In the genomic region with DNA sequence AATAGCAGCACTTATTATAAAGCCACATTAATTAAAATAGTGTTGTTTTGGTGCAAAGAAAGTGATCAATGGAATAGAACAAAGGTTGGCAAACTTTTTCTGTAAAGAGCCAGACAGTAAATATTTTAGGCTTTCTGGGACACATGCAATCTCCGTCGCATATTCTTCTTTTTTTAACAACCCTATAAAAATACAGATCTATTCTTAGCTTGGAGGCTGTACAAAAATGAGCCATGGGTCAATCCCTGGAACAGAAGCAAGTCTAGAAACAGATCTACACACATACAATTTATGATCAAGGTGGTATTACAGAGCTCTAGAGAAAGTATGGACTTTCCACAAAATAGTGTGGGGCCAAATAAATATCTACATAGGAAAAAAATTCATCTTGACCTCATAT, we compare ENCODE assay signal across 20 cellular contexts.
DNase-seq lines count a peak whose midpoint lies in the region; ATAC-seq and TF ChIP-seq lines count a peak whose summit lies in the region.
"Had no signal": no experiment of that assay in that cellular context is flagged by ENCODE, and none has a peak within 500 bp of the region (broad histone marks: within the 10 kb centered on the region; RNA-seq: fewer than 3 reads in every experiment).

No MANE protein-coding gene starts in this region.

- intact Hi-C loops in Right ventricle myocardium superior (cut with DNase I), result no loop called here

- peaks cover 39% of the 10 kb centered on the region for H3F3A ChIP-seq in MM.1S (ENCODE audit: insufficient read depth, low read length)

- H3K27ac ChIP-seq in right atrium auricular region (peak overlapping the region in 1 of 2 donors; percentile 55), MM.1S (ENCODE audit: low read length) (peak overlapping the region; percentile 90)
- H3K27ac ChIP-seq: PC-9, skin epidermis had no signal

- H3K27me3 ChIP-seq in right atrium auricular region (no peaks in the 10 kb centered on the region), MM.1S (replicated peaks; ENCODE audit: insufficient read depth, low read length) (no peaks in the 10 kb centered on the region)

- no peaks in the 10 kb centered on the region for H3K9me2 ChIP-seq in MM.1S (replicated peaks; ENCODE audit: insufficient read depth, low read length)

- no peak overlapping the region for H3K27ac Mint-ChIP-seq in nephron progenitor cell
- H3K27ac Mint-ChIP-seq: activated naive CD4-positive, alpha-beta T cell treated with anti-CD3 and anti-CD28 coated beads for 36 hours; stimulated activated naive CD8-positive, alpha-beta T cell treated with anti-CD3 and anti-CD28 coated beads, Interleukin-15, amount 100 ng/mL, for 72 hours had no signal

- no peak overlapping the region for H3K4me3 ChIP-seq in right atrium auricular region
- peak overlapping the region; percentile 48 for H3K4me3 ChIP-seq in MM.1S (ENCODE audit: low read length)
- H3K4me3 ChIP-seq: PC-9, skin epidermis had no signal

- H3K36me3 ChIP-seq in right atrium auricular region (no peaks in the 10 kb centered on the region), MM.1S (replicated peaks; ENCODE audit: insufficient read depth, low read length) (no peaks in the 10 kb centered on the region)

- peak overlapping the region; percentile 41; the same call in 1 of the 2 replicates for H3K9ac ChIP-seq in MM.1S (ENCODE audit: low read length)

- H3K79me2 ChIP-seq in MM.1S (ENCODE audit: low read length), result peaks cover 22% of the 10 kb centered on the region

- no peak overlapping the region for H3K4me3 Mint-ChIP-seq in nephron progenitor cell
- H3K4me3 Mint-ChIP-seq: activated naive CD4-positive, alpha-beta T cell treated with anti-CD3 and anti-CD28 coated beads for 36 hours; H9; stimulated activated naive CD8-positive, alpha-beta T cell treated with anti-CD3 and anti-CD28 coated beads, Interleukin-15, amount 100 ng/mL, for 72 hours had no signal

- no peaks in the 10 kb centered on the region for H4K20me1 ChIP-seq in MM.1S (ENCODE audit: insufficient read depth, low read length)

- H2AFZ ChIP-seq in MM.1S (ENCODE audit: low read length), result no peak overlapping the region
- H2AFZ ChIP-seq: PC-9 had no signal

- H3K4me1 ChIP-seq in right atrium auricular region (peaks cover 0 to 25% of the 10 kb centered on the region in 2 donors), MM.1S (ENCODE audit: low read length) (peaks cover 36% of the 10 kb centered on the region)

- peaks cover 9% of the 10 kb centered on the region for H3K27me3 Mint-ChIP-seq in nephron progenitor cell (ENCODE audit: low read depth, poor library complexity)
- H3K27me3 Mint-ChIP-seq: stimulated activated naive CD8-positive, alpha-beta T cell treated with anti-CD3 and anti-CD28 coated beads, Interleukin-15, amount 100 ng/mL, for 72 hours had no signal

- no peaks in the 10 kb centered on the region for H3K4me1 Mint-ChIP-seq in nephron progenitor cell

- H3K9me3 ChIP-seq in right atrium auricular region (no peaks in the 10 kb centered on the region), MM.1S (replicated peaks; ENCODE audit: insufficient read depth, low read length) (no peaks in the 10 kb centered on the region)

- peaks cover 51% of the 10 kb centered on the region for H3K36me3 Mint-ChIP-seq in nephron progenitor cell (ENCODE audit: low read depth)

- H3K9me3 Mint-ChIP-seq in nephron progenitor cell, result peaks cover 18% of the 10 kb centered on the region
- H3K9me3 Mint-ChIP-seq: stimulated activated naive CD8-positive, alpha-beta T cell treated with anti-CD3 and anti-CD28 coated beads, Interleukin-15, amount 100 ng/mL, for 72 hours had no signal

- peak; percentile 78 for ATAC-seq in Right ventricle myocardium superior (ENCODE audit: poor library complexity)
- ATAC-seq in HG02678 (IDR thresholded peaks at IDR 0.05; ENCODE audit: unreplicated experiment), result peak; percentile 4
- no peak for ATAC-seq in GM19324 (IDR thresholded peaks at IDR 0.05; ENCODE audit: low FRiP score, unreplicated experiment)
- ATAC-seq: stimulated activated naive CD8-positive, alpha-beta T cell treated with anti-CD3 and anti-CD28 coated beads, Interleukin-15, amount 100 ng/mL, for 72 hours had no signal

- TF ChIP-seq CTCF in right atrium auricular region (IDR thresholded peaks at IDR 0.05) (no peak), MM.1S (IDR thresholded peaks at IDR 0.05; ENCODE audit: low read length) (no peak), nephron progenitor cell (IDR thresholded peaks at IDR 0.05) (no peak), GM10266 (IDR thresholded peaks at IDR 0.05; ENCODE audit: control insufficient read depth, insufficient read depth, low read depth, missing control alignments) (no peak)

- DNase-seq in Right ventricle myocardium superior (no peak), right atrium auricular region (ENCODE audit: low spot score) (no peak), MM.1S (no peak), nephron progenitor cell (no peak), GM10266 (ENCODE audit: extremely low spot score) (no peak)
- no peak for DNase-seq in stimulated activated CD4-positive, alpha-beta T cell treated with anti-CD3 and anti-CD28 coated beads, Interleukin-4, amount 100 ng/mL, for 24 hours
- DNase-seq: 8988T; activated CD8-positive, alpha-beta memory T cell treated with anti-CD3 and anti-CD28 coated beads, Interleukin-2, amount 50 U/mL, for 4 hours; activated naive CD4-positive, alpha-beta T cell treated with anti-CD3 and anti-CD28 coated beads for 36 hours; COR-L47; foreskin fibroblast; GDM1; H9; NCI-H345; nucleus accumbens; PC-9; stimulated activated naive CD8-positive, alpha-beta T cell treated with anti-CD3 and anti-CD28 coated beads, Interleukin-15, amount 100 ng/mL, for 72 hours had no signal

- peak overlapping the region; percentile 84 for H3K4me2 ChIP-seq in MM.1S (ENCODE audit: low read depth, low read length)
- H3K4me2 ChIP-seq: PC-9 had no signal
